In the genomic region with DNA sequence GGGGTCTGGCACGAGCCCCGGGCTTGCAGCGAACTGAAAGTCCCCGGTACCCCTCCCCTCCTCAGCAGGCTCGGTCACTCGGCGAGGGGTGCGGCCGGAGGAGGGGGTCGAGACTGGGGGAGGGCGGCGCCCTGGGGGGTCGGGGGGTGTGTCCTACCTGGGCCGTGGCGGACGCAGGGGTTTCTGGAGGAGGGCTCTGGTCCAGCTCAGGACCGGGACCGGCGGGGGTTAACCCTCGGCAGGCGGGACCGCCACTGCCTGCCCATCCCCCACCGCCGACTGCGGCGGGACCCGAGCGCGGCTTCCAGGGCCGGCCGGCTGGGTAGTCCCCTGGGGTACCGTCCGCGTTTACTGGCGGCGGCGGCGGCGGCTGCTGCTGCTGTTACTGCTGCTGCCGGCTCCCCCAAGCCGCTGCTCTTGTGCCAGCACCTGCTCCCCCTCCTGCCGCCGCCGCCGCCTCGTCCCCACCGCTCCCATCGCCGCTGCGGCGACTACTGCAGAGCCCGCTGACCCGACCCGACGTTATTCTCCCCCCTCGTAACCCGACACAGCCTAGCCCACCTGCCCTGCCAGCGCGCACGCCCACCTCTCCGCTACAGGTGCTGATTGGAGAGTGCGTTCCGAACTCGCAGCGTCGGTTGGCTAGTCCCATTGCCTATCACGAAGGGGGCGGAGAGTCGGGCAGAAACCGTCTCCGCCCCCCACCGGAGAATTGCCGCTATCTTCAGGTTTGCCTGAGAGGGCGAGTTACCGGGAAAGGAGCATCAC, we compare ENCODE assay signal across 8 cellular contexts. TPM values are rescaled to one million over a fixed set of nuclear protein-coding genes. Genes with fewer than 3 reads are reported as not detected.
DNase-seq lines count a peak whose midpoint lies in the region; ATAC-seq, FAIRE-seq and TF ChIP-seq lines count a peak whose summit lies in the region.

A gene (minus strand): TSS at position 498 of the 768 bp plus-strand sequence. CDS start 42,161 bp downstream, outside the sequence.

- peak; percentile 83 for ATAC-seq in GM21447 (IDR thresholded peaks at IDR 0.05; ENCODE audit: unreplicated experiment)

- H3K9me3 Mint-ChIP-seq in Calu3 (ENCODE audit: low read depth, unreplicated experiment) = no peaks in the 10 kb centered on the region

- under 1% methylated on average over 69 of the region's 75 CpGs for WGBS in HUES64

- no peaks in the 10 kb centered on the region for H4K20me1 ChIP-seq in OCI-LY1 (ENCODE audit: insufficient read depth, low read length)
- H4K20me1 ChIP-seq in endothelial cell of umbilical vein (replicated peaks; ENCODE audit: control insufficient read depth, extremely low read depth, insufficient read depth, low read length) = no peaks in the 10 kb centered on the region

- intact Hi-C loops in Calu3 (cut with micrococcal nuclease; ENCODE audit: unreplicated experiment) (no loop called here), endothelial cell of umbilical vein (cut with micrococcal nuclease) (loop anchor here (1.0 to 2.0 kb wide), 2 partner anchors 30 to 183 kb away; a partner anchor contains a TSS)

- TF ChIP-seq CTCF in Calu3 (IDR thresholded peaks at IDR 0.05; ENCODE audit: unreplicated experiment) = no peak
- TF ChIP-seq CTCF in OCI-LY1 (IDR thresholded peaks at IDR 0.05; ENCODE audit: low read length) = no peak
- TF ChIP-seq CTCF in endothelial cell of umbilical vein (IDR thresholded peaks at IDR 0.05; ENCODE audit: extremely low read depth in 1 of 2, insufficient read depth in 1 of 2, low read depth in 1 of 2, low read length in 2 of 2) = peak in 1 of 2 donors; percentile 18

- H3K27me3 ChIP-seq in HUES64 (ENCODE audit: insufficient read depth, low read length) (peaks cover 13% of the 10 kb centered on the region), OCI-LY1 (ENCODE audit: insufficient read depth, low read length) (no peaks in the 10 kb centered on the region), endothelial cell of umbilical vein (ENCODE audit: control insufficient read depth in 2 of 2, insufficient read depth in 2 of 2, low read length in 2 of 2) (no peaks in the 10 kb centered on the region)

- DNase-seq in Calu3 (peak; percentile 95), endothelial cell of umbilical vein (ENCODE audit: low read depth, low spot score) (peak; percentile 99), midbrain (lab: John Stamatoyannopoulos, UW) (peak; percentile 99)
- peak; percentile 96 for DNase-seq in activated CD8-positive, alpha-beta memory T cell treated with anti-CD3 and anti-CD28 coated beads, Interleukin-2, amount 50 U/mL, for 48 hours
- peak; percentile 92 to 97 for DNase-seq in stimulated activated CD8-positive, alpha-beta memory T cell treated with anti-CD3 and anti-CD28 coated beads, Interleukin-2, amount 100 ng/mL, for 1 hour (ENCODE audit: low read depth in 2 of 2)

- H3K4me2 ChIP-seq in OCI-LY1 (ENCODE audit: low read length) (peak within 1 kb of the TSS; percentile 88), endothelial cell of umbilical vein (ENCODE audit: insufficient read depth, low read length) (peak within 1 kb of the TSS; percentile 98)

- peaks cover 44% of the 10 kb centered on the region for H3K79me2 ChIP-seq in OCI-LY1 (ENCODE audit: insufficient read depth, low read length)
- H3K79me2 ChIP-seq in endothelial cell of umbilical vein (ENCODE audit: control insufficient read depth, insufficient read depth, low read length) = peaks cover 2% of the 10 kb centered on the region

- no peaks in the 10 kb centered on the region for H3K9me2 ChIP-seq in OCI-LY1 (ENCODE audit: low read depth, low read length)

- H3K36me3 Mint-ChIP-seq in Calu3 (ENCODE audit: insufficient read depth, unreplicated experiment) = peaks cover 16% of the 10 kb centered on the region

- H3K27ac Mint-ChIP-seq in Calu3 (ENCODE audit: unreplicated experiment) = peak within 1 kb of the TSS; percentile 58

- H2AFZ ChIP-seq in OCI-LY1 (ENCODE audit: low read length) = peak within 1 kb of the TSS; percentile 73
- H2AFZ ChIP-seq in endothelial cell of umbilical vein (ENCODE audit: low read depth, low read length) = peak within 1 kb of the TSS; percentile 100

- no peaks in the 10 kb centered on the region for H3K9me1 ChIP-seq in endothelial cell of umbilical vein (replicated peaks; ENCODE audit: control insufficient read depth, extremely low read depth, insufficient read depth, low read length)

- dilution Hi-C loops in endothelial cell of umbilical vein (cut with MboI; ENCODE audit: extremely low pct_ligation_motif_present, low sequenced_read_pairs) = no loop called here

- no peaks in the 10 kb centered on the region for H3K27me3 Mint-ChIP-seq in Calu3 (ENCODE audit: unreplicated experiment)

- H3K27ac ChIP-seq in HUES64 (ENCODE audit: low read depth, low read length) (peak within 1 kb of the TSS; percentile 62; the same call in 1 of the 2 replicates), OCI-LY1 (ENCODE audit: low read depth, low read length, poor library complexity, severe bottlenecking) (peak within 1 kb of the TSS; percentile 61), endothelial cell of umbilical vein (ENCODE audit: insufficient read depth, low read depth, low read length) (no peak within 1 kb of the TSS)

- CTCF ChIA-PET in Calu3 (lab: Charles Lee) = no interaction called here
- CTCF ChIA-PET in endothelial cell of umbilical vein (lab: Charles Lee) = no interaction called here

- POLR2A ChIA-PET in endothelial cell of umbilical vein (lab: Charles Lee) = no interaction called here

- H3K4me1 Mint-ChIP-seq in Calu3 (ENCODE audit: low read depth, unreplicated experiment) = no peaks in the 10 kb centered on the region

- H3K9ac ChIP-seq in HUES64 (ENCODE audit: low read depth, low read length) (peak within 1 kb of the TSS; percentile 56; the same call in 1 of the 2 replicates), OCI-LY1 (ENCODE audit: low read length) (peak within 1 kb of the TSS; percentile 64), endothelial cell of umbilical vein (replicated peaks; ENCODE audit: extremely low read depth, insufficient read depth, low read length) (peak within 1 kb of the TSS; percentile 45)

- peak; percentile 98 for FAIRE-seq in endothelial cell of umbilical vein (lab: Jason Lieb, UNC)

- no TSS peak for BruUV-seq in Calu3 (replicated peaks; lab: Mats Ljungman, UMichigan)
- BruUV-seq in endothelial cell of umbilical vein (replicated peaks; lab: Mats Ljungman, UMichigan) = no TSS peak

- no peaks in the 10 kb centered on the region for H3K9me3 ChIP-seq in HUES64 (ENCODE audit: insufficient read depth, low read depth, low read length)
- H3K9me3 ChIP-seq in OCI-LY1 (ENCODE audit: low read length) = no peaks in the 10 kb centered on the region
- no peaks in the 10 kb centered on the region for H3K9me3 ChIP-seq in endothelial cell of umbilical vein (replicated peaks; ENCODE audit: control insufficient read depth, insufficient read depth, low read length)

- TF ChIP-seq POLR2A in endothelial cell of umbilical vein (IDR thresholded peaks at IDR 0.05; ENCODE audit: low read depth, low read length) = no peak

- H3K4me3 ChIP-seq in HUES64 (ENCODE audit: low read length) = peak within 1 kb of the TSS; percentile 89
- peak within 1 kb of the TSS; percentile 68 for H3K4me3 ChIP-seq in OCI-LY1 (ENCODE audit: low read depth, low read length, poor library complexity, severe bottlenecking)
- peak within 1 kb of the TSS; percentile 82 to 87 (median 84) for H3K4me3 ChIP-seq in endothelial cell of umbilical vein (replicated peaks in 1 of 3; ENCODE audit: insufficient read depth in 1 of 3, low read depth in 1 of 3, low read length in 3 of 3)

- H3K36me3 ChIP-seq in HUES64 (ENCODE audit: insufficient read depth, low read length) = no peaks in the 10 kb centered on the region
- H3K36me3 ChIP-seq in OCI-LY1 (ENCODE audit: insufficient read depth, low read length) = no peaks in the 10 kb centered on the region
- H3K36me3 ChIP-seq in endothelial cell of umbilical vein (ENCODE audit: control insufficient read depth in 2 of 2, extremely low read depth in 1 of 2, insufficient read depth in 2 of 2, low read length in 2 of 2) = no peaks in the 10 kb centered on the region

- H3F3A ChIP-seq in OCI-LY1 (ENCODE audit: insufficient read depth, low read length) = no peaks in the 10 kb centered on the region

- H3K4me3 Mint-ChIP-seq in Calu3 (ENCODE audit: low read depth, unreplicated experiment) = peak within 1 kb of the TSS; percentile 89

- peaks cover 14% of the 10 kb centered on the region; the same call in 1 of the 2 replicates for H3K4me1 ChIP-seq in HUES64 (ENCODE audit: insufficient read depth, low read length)
- H3K4me1 ChIP-seq in OCI-LY1 (ENCODE audit: insufficient read depth, low read length, severe bottlenecking) = peaks cover 36% of the 10 kb centered on the region
- peaks cover 26% of the 10 kb centered on the region for H3K4me1 ChIP-seq in endothelial cell of umbilical vein (ENCODE audit: control insufficient read depth, extremely low read depth, insufficient read depth, low read length)

TF ChIP-seq in endothelial cell of umbilical vein, 7 proteins besides CTCF, POLR2A, EP300 and RAD21:
- TF ChIP-seq MYC (IDR thresholded peaks at IDR 0.05; ENCODE audit: low read depth, low read length) = no peak
- no peak for TF ChIP-seq FOS (IDR thresholded peaks at IDR 0.05; ENCODE audit: borderline replicate concordance, insufficient read depth, low read length)
- no peak for TF ChIP-seq GATA2 (IDR thresholded peaks at IDR 0.05; ENCODE audit: insufficient read depth, insufficient read length, low read depth, low read length)
- no peak for TF ChIP-seq JUN (IDR thresholded peaks at IDR 0.05; ENCODE audit: borderline replicate concordance, insufficient read depth, insufficient read length, low read depth)
- no peak for TF ChIP-seq EZH2 (IDR thresholded peaks at IDR 0.05; ENCODE audit: borderline replicate concordance, low read depth, low read length, severe bottlenecking)
- TF ChIP-seq, protein P1, sequence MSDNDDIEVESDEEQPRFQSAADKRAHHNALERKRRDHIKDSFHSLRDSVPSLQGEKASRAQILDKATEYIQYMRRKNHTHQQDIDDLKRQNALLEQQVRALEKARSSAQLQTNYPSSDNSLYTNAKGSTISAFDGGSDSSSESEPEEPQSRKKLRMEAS (IDR thresholded peaks at IDR 0.05; ENCODE audit: insufficient read depth, insufficient read length) = no peak
- no peak for TF ChIP-seq POLR2AphosphoS5 (IDR thresholded peaks at IDR 0.05; ENCODE audit: insufficient read depth, low read depth, low read length)

RNA-seq across cellular contexts. Expression of the gene that starts here (rescaled TPM):
- total RNA-seq in Calu3 (2022) = 5.3 TPM in 2 replicates
- 5.3 TPM for polyA plus RNA-seq in HUES64 (2013, experiment 1 of 2)
- polyA plus RNA-seq in HUES64 (2013, experiment 2 of 2) = 6.3 TPM
- total RNA-seq in endothelial cell of umbilical vein = 16.9 and 17.1 TPM in 2 replicates
- polyA plus RNA-seq in endothelial cell of umbilical vein = 3.5 and 4.4 TPM in 2 replicates
- 3.6 and 4.6 TPM in 2 replicates for polyA plus RNA-seq in endothelial cell of umbilical vein (2011; cell fraction: cytosol; rRNA removed)
- polyA plus RNA-seq in endothelial cell of umbilical vein (2011; cell fraction: nucleus; rRNA removed) = 13.2 and 15.2 TPM in 2 replicates
- polyA plus RNA-seq in endothelial cell of umbilical vein (2012) = 5.7 and 6.3 TPM in 2 replicates
- 17.5 and 26.5 TPM in 2 replicates for polyA minus RNA-seq in endothelial cell of umbilical vein
- polyA minus RNA-seq in endothelial cell of umbilical vein (2011; cell fraction: cytosol; rRNA and poly(A)+ RNA removed) = 6.3 TPM
- polyA minus RNA-seq in endothelial cell of umbilical vein (2011; cell fraction: nucleus; rRNA and poly(A)+ RNA removed) = 13.3 and 17.1 TPM in 2 replicates
